Comparison of ENCODE assay signal across 9 cellular contexts in the genomic region with DNA sequence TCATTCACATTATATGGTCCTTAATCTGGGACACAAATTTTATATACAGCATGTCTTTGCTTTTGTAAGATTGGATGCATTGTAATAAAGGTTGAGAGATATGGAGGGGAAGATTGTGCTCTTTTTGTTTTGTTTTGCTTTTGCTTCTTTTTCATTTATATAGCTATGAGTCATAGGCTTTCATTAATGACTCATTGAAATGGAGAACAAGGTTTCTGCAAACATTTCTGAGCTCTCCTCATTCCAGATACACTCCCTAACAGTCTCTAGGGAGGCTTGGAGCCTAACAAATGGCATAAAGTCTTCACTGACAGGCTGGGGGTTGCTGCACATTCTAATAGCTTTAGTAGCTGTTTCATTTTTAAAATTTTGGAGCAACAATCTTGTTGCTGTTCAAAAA. TPM values are rescaled to one million over a fixed set of nuclear protein-coding genes. Genes with fewer than 3 reads are reported as not detected.
DNase-seq lines count a peak whose midpoint lies in the region; ATAC-seq and TF ChIP-seq lines count a peak whose summit lies in the region.
"Had no signal": no experiment of that assay in that cellular context is flagged by ENCODE, and none has a peak within 500 bp of the region (broad histone marks: within the 10 kb centered on the region; RNA-seq: fewer than 3 reads in every experiment).

No MANE protein-coding gene starts in this region.

- H3K9me3 ChIP-seq in liver (ENCODE audit: control insufficient read depth in 4 of 4, low read length in 3 of 4) = no peaks in the 10 kb centered on the region

- H3K4me1 ChIP-seq in liver (ENCODE audit: control insufficient read depth in 4 of 4, insufficient read depth in 4 of 4, low read length in 3 of 4) = no peaks in the 10 kb centered on the region

- no peak for TF ChIP-seq POLR2A in GM18505 (IDR thresholded peaks at IDR 0.05; ENCODE audit: borderline replicate concordance, extremely low read depth, insufficient read depth, insufficient read length)

- H3K4me3 ChIP-seq in liver (ENCODE audit: low read depth in 1 of 3, low read length in 3 of 3) = no peak overlapping the region

- H3K36me3 ChIP-seq in liver (ENCODE audit: control insufficient read depth in 4 of 4, insufficient read depth in 3 of 4, low read depth in 1 of 4, low read length in 3 of 4) = no peaks in the 10 kb centered on the region

- H3K27ac ChIP-seq in liver (ENCODE audit: low read depth in 1 of 2, low read length in 2 of 2) = no peak overlapping the region

- no peak overlapping the region for H3K9ac ChIP-seq in liver (ENCODE audit: low read depth in 1 of 2, low read length in 2 of 2)

- peak; percentile 90 for DNase-seq in AG08395 (ENCODE audit: low spot score)
- peak; percentile 49 for DNase-seq in HPDE6-E6E7 (ENCODE audit: extremely low spot score)
- DNase-seq in astrocyte of the hippocampus (ENCODE audit: low read depth, low spot score) = peak; percentile 84
- no peak for DNase-seq in middle frontal gyrus (ENCODE audit: extremely low spot score, low spot score)
- no peak for DNase-seq in NAMALWA (ENCODE audit: low spot score)
- DNase-seq: naive B cell had no signal

- TF ChIP-seq CTCF in liver (IDR thresholded peaks at IDR 0.05; ENCODE audit: low read depth, low read length, missing input control) = no peak

- H3K27me3 ChIP-seq in liver (ENCODE audit: control insufficient read depth in 4 of 4, insufficient read depth in 4 of 4, low read length in 3 of 4) = peaks cover 0 to 2% (median 0%) of the 10 kb centered on the region in 4 donors

- ATAC-seq in GM18861 (IDR thresholded peaks at IDR 0.05; ENCODE audit: unreplicated experiment) (no peak), GM18505 (IDR thresholded peaks at IDR 0.05; ENCODE audit: unreplicated experiment) (no peak)

- TF ChIP-seq RAD21 in liver (IDR thresholded peaks at IDR 0.05) = no peak

TF ChIP-seq in liver, 16 proteins besides CTCF, POLR2A, EP300 and RAD21:
- TF ChIP-seq JUND (IDR thresholded peaks at IDR 0.05) = peak; percentile 44 to 65
- TF ChIP-seq, protein P1, sequence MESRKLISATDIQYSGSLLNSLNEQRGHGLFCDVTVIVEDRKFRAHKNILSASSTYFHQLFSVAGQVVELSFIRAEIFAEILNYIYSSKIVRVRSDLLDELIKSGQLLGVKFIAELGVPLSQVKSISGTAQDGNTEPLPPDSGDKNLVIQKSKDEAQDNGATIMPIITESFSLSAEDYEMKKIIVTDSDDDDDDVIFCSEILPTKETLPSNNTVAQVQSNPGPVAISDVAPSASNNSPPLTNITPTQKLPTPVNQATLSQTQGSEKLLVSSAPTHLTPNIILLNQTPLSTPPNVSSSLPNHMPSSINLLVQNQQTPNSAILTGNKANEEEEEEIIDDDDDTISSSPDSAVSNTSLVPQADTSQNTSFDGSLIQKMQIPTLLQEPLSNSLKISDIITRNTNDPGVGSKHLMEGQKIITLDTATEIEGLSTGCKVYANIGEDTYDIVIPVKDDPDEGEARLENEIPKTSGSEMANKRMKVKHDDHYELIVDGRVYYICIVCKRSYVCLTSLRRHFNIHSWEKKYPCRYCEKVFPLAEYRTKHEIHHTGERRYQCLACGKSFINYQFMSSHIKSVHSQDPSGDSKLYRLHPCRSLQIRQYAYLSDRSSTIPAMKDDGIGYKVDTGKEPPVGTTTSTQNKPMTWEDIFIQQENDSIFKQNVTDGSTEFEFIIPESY (IDR thresholded peaks at IDR 0.05) = no peak

RNA-seq across cellular contexts. Expression of a gene that starts 21.4 kb away (rescaled TPM):
- total RNA-seq in liver = 1 to 10 TPM; 3.6 to 7.7 TPM
- polyA plus RNA-seq in liver = under 1 TPM; 0.89 to 0.90 TPM

Comparison
In these comparisons a context has a peak if more than half of its experiments do, and no peak if none do; other contexts are left out.
1. DNase-seq: peak in AG08395 (single experiment), HPDE6-E6E7 (single experiment) and astrocyte of the hippocampus (single experiment); none in middle frontal gyrus (single experiment) and NAMALWA (single experiment).